32 cellular contexts compared by ENCODE assay signal in genomic region chr9:31969552-31969951, GRCh38.
"Had no signal": no experiment of that assay in that cellular context is flagged by ENCODE, and none has a peak within 500 bp of the region (broad histone marks: within the 10 kb centered on the region; RNA-seq: fewer than 3 reads in every experiment).

No MANE protein-coding gene starts in this region.

- DNase-seq: Karpas-422, Kasumi-1, MG63, MM.1S, MV-4-11, NCI-H1048, NCI-H1092, NCI-H1092 treated with DMSO at 0.1 percent for 48 hours, NCI-H1105, NCI-H1105 treated with DMSO at 0.1 percent for 48 hours, NCI-H1417, NCI-H1417 treated with DMSO at 0.1 percent for 48 hours, NCI-H1436, NCI-H1436 treated with DMSO at 0.1 percent for 48 hours, NCI-H1694, NCI-H1694 treated with DMSO at 0.1 percent for 48 hours, NCI-H187, NCI-H187 treated with DMSO at 0.1 percent for 48 hours, NCI-H1930, NCI-H2029, NCI-H2029 treated with DMSO at 0.1 percent for 48 hours, NCI-H2081, NCI-H2081 treated with DMSO at 0.1 percent for 48 hours, NCI-H2107, NCI-H2171, NCI-H2171 treated with DMSO at 0.1 percent for 48 hours, NCI-H2227 treated with DMSO at 0.1 percent for 48 hours, NCI-H226, NCI-H345, NCI-H446, NCI-H446 treated with DMSO at 0.1 percent for 48 hours, NCI-H510A had no signal
